11 cellular contexts compared by ENCODE assay signal in genomic region chr17:51305182-51305581, GRCh38.
"Had no signal": no experiment of that assay in that cellular context is flagged by ENCODE, and none has a peak within 500 bp of the region (broad histone marks: within the 10 kb centered on the region; RNA-seq: fewer than 3 reads in every experiment).

No MANE protein-coding gene starts in this region.

- H3K27ac ChIP-seq: GM23248 had no signal

- H3K4me3 ChIP-seq: GM23248, GM23338, HAP-1 had no signal

- H3K4me2 ChIP-seq: GM23338 had no signal

- H3K27ac Mint-ChIP-seq: GM23338, H9, HFFc6 had no signal

- H3K9ac ChIP-seq: GM23248 had no signal

- H3K9me3 ChIP-seq: HAP-1 had no signal

- H3K36me3 ChIP-seq: HAP-1 had no signal

- H3K4me3 Mint-ChIP-seq: GM23338, H9, HFFc6 had no signal

- H2AFZ ChIP-seq: GM23248, GM23338 had no signal

- DNase-seq: GM23248, GOT3, H7, H9, HCEC 1CT, HFFc6 had no signal

- FAIRE-seq: H1, H54 had no signal

- ATAC-seq: GM23338, HCT116 had no signal
